In the genomic region with DNA sequence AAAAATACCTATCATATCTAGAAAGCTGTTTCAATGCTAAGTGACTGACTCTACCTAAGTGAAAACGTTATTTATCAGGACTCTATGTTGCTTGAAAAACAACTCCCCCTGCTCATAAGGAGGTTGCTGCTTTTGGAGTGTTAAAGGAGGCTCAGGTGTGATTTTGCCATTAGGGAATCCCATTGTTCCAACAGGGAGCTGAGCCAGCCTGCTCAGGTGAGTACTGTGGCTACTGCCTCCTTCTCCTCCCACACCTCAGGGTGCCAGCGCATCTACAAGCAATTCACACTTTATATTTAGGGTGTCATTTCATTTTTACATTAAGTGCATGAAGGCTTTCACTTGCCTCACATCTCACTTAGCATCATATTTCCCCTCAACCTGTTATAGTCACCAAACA, we compare ENCODE assay signal across 25 cellular contexts.
"Had no signal": no experiment of that assay in that cellular context is flagged by ENCODE, and none has a peak within 500 bp of the region (broad histone marks: within the 10 kb centered on the region; RNA-seq: fewer than 3 reads in every experiment).

No MANE protein-coding gene starts in this region.

- H3K27ac ChIP-seq: left lung, lower lobe of right lung, ovary, right atrium auricular region, right lobe of liver, tibial nerve, uterus had no signal

- H3K27ac Mint-ChIP-seq: naive thymus-derived CD4-positive, alpha-beta T cell; natural killer cell treated with Interleukin-12 subunit alpha and Interleukin-12 subunit beta and Interleukin-15 and Interleukin-18, amount 100 ng/mL, for 72 hours; progenitor cell of endocrine pancreas; stimulated activated memory B cell treated with anti-CD40 and anti-IgM and Interleukin-4, amounts not matched to agents 10 μg/mL and 1 μg/mL and 100 μg/mL, for 72 hours; stimulated activated naive CD8-positive, alpha-beta T cell treated with anti-CD3 and anti-CD28 coated beads, Interleukin-15, amount 100 ng/mL, for 72 hours; type B pancreatic cell had no signal

- H3K9me3 ChIP-seq: mucosa of descending colon, ovary, right lobe of liver had no signal

- H3K36me3 ChIP-seq: left lung, lower lobe of right lung, ovary, right atrium auricular region, right lobe of liver, uterus had no signal

- H3K27me3 Mint-ChIP-seq: progenitor cell of endocrine pancreas; stimulated activated naive CD8-positive, alpha-beta T cell treated with anti-CD3 and anti-CD28 coated beads, Interleukin-15, amount 100 ng/mL, for 72 hours; type B pancreatic cell had no signal

- H3K4me2 ChIP-seq: smooth muscle cell had no signal

- ATAC-seq: left colon; left lung; lower lobe of right lung; mucosa of descending colon; naive thymus-derived CD4-positive, alpha-beta T cell; natural killer cell treated with Interleukin-12 subunit alpha and Interleukin-12 subunit beta and Interleukin-15 and Interleukin-18, amount 100 ng/mL, for 72 hours; right lobe of liver; stimulated activated memory B cell treated with anti-CD40 and anti-IgM and Interleukin-4, amounts not matched to agents 10 μg/mL and 1 μg/mL and 100 μg/mL, for 72 hours; stimulated activated naive CD8-positive, alpha-beta T cell treated with anti-CD3 and anti-CD28 coated beads, Interleukin-15, amount 100 ng/mL, for 72 hours had no signal

- H3K36me3 Mint-ChIP-seq: type B pancreatic cell had no signal

- H3K4me3 Mint-ChIP-seq: naive thymus-derived CD4-positive, alpha-beta T cell; natural killer cell treated with Interleukin-12 subunit alpha and Interleukin-12 subunit beta and Interleukin-15 and Interleukin-18, amount 100 ng/mL, for 72 hours; stimulated activated memory B cell treated with anti-CD40 and anti-IgM and Interleukin-4, amounts not matched to agents 10 μg/mL and 1 μg/mL and 100 μg/mL, for 72 hours; stimulated activated naive CD8-positive, alpha-beta T cell treated with anti-CD3 and anti-CD28 coated beads, Interleukin-15, amount 100 ng/mL, for 72 hours; type B pancreatic cell had no signal

- H3K27me3 ChIP-seq: left lung, ovary, right atrium auricular region, right lobe of liver, tibial nerve, uterus had no signal

- H3K4me1 ChIP-seq: left lung, lower lobe of right lung, right atrium auricular region, right lobe of liver, tibial nerve, uterus had no signal

- DNase-seq: hypothalamus; left colon; left lung; lower lobe of right lung; mammary epithelial cell; midbrain; mucosa of descending colon; naive thymus-derived CD4-positive, alpha-beta T cell; ovary; right lobe of liver; stimulated activated CD4-positive, alpha-beta T cell treated with anti-CD3 and anti-CD28 coated beads, Interleukin-1b, Interleukin-23, amount 100 ng/mL, for 48 hours; stimulated activated CD4-positive, alpha-beta T cell treated with anti-CD3 and anti-CD28 coated beads, Interleukin-2, amount 100 ng/mL, for 48 hours; stimulated activated CD4-positive, alpha-beta T cell treated with anti-CD3 and anti-CD28 coated beads, Interleukin-4, amount 100 ng/mL, for 4 hours; stimulated activated CD8-positive, alpha-beta memory T cell treated with anti-CD3 and anti-CD28 coated beads, Interleukin-4, amount 100 ng/mL, for 48 hours; stimulated activated naive CD4-positive, alpha-beta T cell treated with Interleukin-2 at 50 U/mL for 16 hours; stimulated activated naive CD8-positive, alpha-beta T cell treated with anti-CD3 and anti-CD28 coated beads, Interleukin-15, amount 100 ng/mL, for 72 hours; substantia nigra; uterus had no signal

- H3K4me3 ChIP-seq: left lung, lower lobe of right lung, mucosa of descending colon, ovary, right atrium auricular region, right lobe of liver, smooth muscle cell, tibial nerve, uterus had no signal

- H3K4me1 Mint-ChIP-seq: naive thymus-derived CD4-positive, alpha-beta T cell; stimulated activated memory B cell treated with anti-CD40 and anti-IgM and Interleukin-4, amounts not matched to agents 10 μg/mL and 1 μg/mL and 100 μg/mL, for 72 hours; stimulated activated naive CD8-positive, alpha-beta T cell treated with anti-CD3 and anti-CD28 coated beads, Interleukin-15, amount 100 ng/mL, for 72 hours had no signal
